7 cellular contexts compared by ENCODE assay signal in the genomic region with DNA sequence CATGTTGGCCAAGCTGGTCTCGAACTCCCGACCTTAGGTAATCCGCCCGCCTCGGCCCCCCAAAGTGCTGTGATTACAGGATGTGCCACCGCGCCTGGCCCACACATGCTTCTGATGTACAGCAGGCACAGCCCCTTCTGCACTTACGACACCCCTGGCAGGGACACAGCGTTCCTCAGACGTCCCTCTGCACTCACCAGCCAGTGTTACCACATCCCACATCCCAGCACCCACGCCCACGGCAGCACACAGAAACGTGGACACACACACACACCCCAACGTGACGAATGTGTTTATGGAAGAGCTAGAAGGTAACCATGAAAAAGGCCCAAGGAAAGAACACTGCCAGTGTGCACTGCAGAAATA. TPM values are rescaled to one million over a fixed set of nuclear protein-coding genes. Genes with fewer than 3 reads are reported as not detected.
DNase-seq lines count a peak whose midpoint lies in the region; ATAC-seq lines count a peak whose summit lies in the region.

No MANE protein-coding gene starts in this region.

- WGBS in HUES64 = 92% methylated on average over 15 of the region's 15 CpGs

- intact Hi-C loops in activated T-helper 2 cell treated with anti-CD3 and anti-CD28 coated beads, Interferon-gamma antibody, Interleukin-2, Interleukin-4, amounts not matched to agents 10 μg/mL and 5 μg/mL and 100 μg/mL, durations not matched to agents 14 hours and 24 hours and 36 hours (cut with micrococcal nuclease) = loop anchor here (1.0 to 2.0 kb wide), 2 partner anchors 14 to 32 kb away; a partner anchor contains a TSS

- H3K36me3 ChIP-seq in HUES64 (ENCODE audit: insufficient read depth, low read length) = no peaks in the 10 kb centered on the region

- no peaks in the 10 kb centered on the region for H3K27me3 Mint-ChIP-seq in activated T-helper 2 cell treated with anti-CD3 and anti-CD28 coated beads, Interferon-gamma antibody, Interleukin-2, Interleukin-4, amounts not matched to agents 10 μg/mL and 5 μg/mL and 100 μg/mL, durations not matched to agents 14 hours and 24 hours and 36 hours (ENCODE audit: low read depth)
- peaks cover 0 to 12% (median 11%) of the 10 kb centered on the region in 3 donors for H3K27me3 Mint-ChIP-seq in immature natural killer cell (ENCODE audit: low read depth in 3 of 3)

- H3K36me3 Mint-ChIP-seq in activated T-helper 2 cell treated with anti-CD3 and anti-CD28 coated beads, Interferon-gamma antibody, Interleukin-2, Interleukin-4, amounts not matched to agents 10 μg/mL and 5 μg/mL and 100 μg/mL, durations not matched to agents 14 hours and 24 hours and 36 hours (ENCODE audit: low read depth) = no peaks in the 10 kb centered on the region
- no peaks in the 10 kb centered on the region for H3K36me3 Mint-ChIP-seq in immature natural killer cell

- H3K4me1 Mint-ChIP-seq in activated T-helper 2 cell treated with anti-CD3 and anti-CD28 coated beads, Interferon-gamma antibody, Interleukin-2, Interleukin-4, amounts not matched to agents 10 μg/mL and 5 μg/mL and 100 μg/mL, durations not matched to agents 14 hours and 24 hours and 36 hours (ENCODE audit: low read depth) = peaks cover 13% of the 10 kb centered on the region
- H3K4me1 Mint-ChIP-seq in immature natural killer cell = peaks cover 20 to 25% of the 10 kb centered on the region in 2 donors

- peak overlapping the region; percentile 42 for H3K27ac Mint-ChIP-seq in activated T-helper 2 cell treated with anti-CD3 and anti-CD28 coated beads, Interferon-gamma antibody, Interleukin-2, Interleukin-4, amounts not matched to agents 10 μg/mL and 5 μg/mL and 100 μg/mL, durations not matched to agents 14 hours and 24 hours and 36 hours
- peak overlapping the region; percentile 87 to 93 (median 90) for H3K27ac Mint-ChIP-seq in immature natural killer cell

- peak overlapping the region; percentile 97 for H3K4me3 Mint-ChIP-seq in activated T-helper 2 cell treated with anti-CD3 and anti-CD28 coated beads, Interferon-gamma antibody, Interleukin-2, Interleukin-4, amounts not matched to agents 10 μg/mL and 5 μg/mL and 100 μg/mL, durations not matched to agents 14 hours and 24 hours and 36 hours (ENCODE audit: low read depth)
- H3K4me3 Mint-ChIP-seq in immature natural killer cell = peak overlapping the region; percentile 94 to 97 (median 95)

- no peaks in the 10 kb centered on the region for H3K9me3 Mint-ChIP-seq in activated T-helper 2 cell treated with anti-CD3 and anti-CD28 coated beads, Interferon-gamma antibody, Interleukin-2, Interleukin-4, amounts not matched to agents 10 μg/mL and 5 μg/mL and 100 μg/mL, durations not matched to agents 14 hours and 24 hours and 36 hours
- no peaks in the 10 kb centered on the region for H3K9me3 Mint-ChIP-seq in immature natural killer cell

- no peaks in the 10 kb centered on the region for H3K9me3 ChIP-seq in HUES64 (ENCODE audit: insufficient read depth, low read depth, low read length)

- no peak for DNase-seq in activated T-helper 2 cell treated with anti-CD3 and anti-CD28 coated beads, Interferon-gamma antibody, Interleukin-2, Interleukin-4, amounts not matched to agents 10 μg/mL and 5 μg/mL and 100 μg/mL, durations not matched to agents 14 hours and 24 hours and 36 hours (ENCODE audit: low spot score)
- DNase-seq in immature natural killer cell (no peak), superior temporal gyrus (ENCODE audit: extremely low spot score) (peak; percentile 47), activated gamma-delta T cell (lab: John Stamatoyannopoulos, UW) (no peak)
- DNase-seq in stimulated activated CD4-positive, alpha-beta T cell treated with anti-CD3 and anti-CD28 coated beads, Interleukin-12 subunit alpha, Interleukin-12 subunit beta, amount 100 ng/mL, for 4 hours = no peak

- ATAC-seq in HG02759 (IDR thresholded peaks at IDR 0.05; ENCODE audit: unreplicated experiment) = no peak

- no peaks in the 10 kb centered on the region for H3K27me3 ChIP-seq in HUES64 (ENCODE audit: insufficient read depth, low read length)

- H3K9ac ChIP-seq in HUES64 (ENCODE audit: low read depth, low read length) = no peak overlapping the region

- peak overlapping the region; percentile 92; the same call in 1 of the 2 replicates for H3K4me3 ChIP-seq in HUES64 (ENCODE audit: low read length)

- no peak overlapping the region for H3K27ac ChIP-seq in HUES64 (ENCODE audit: low read depth, low read length)

- H3K4me1 ChIP-seq in HUES64 (ENCODE audit: insufficient read depth, low read length) = no peaks in the 10 kb centered on the region

RNA-seq across cellular contexts. Expression of a gene that starts 0.6 kb away (rescaled TPM):
- 32.8 TPM for polyA plus RNA-seq in HUES64 (2013, experiment 1 of 2)
- 33.0 TPM for polyA plus RNA-seq in HUES64 (2013, experiment 2 of 2)
- 60.1 and 66.6 TPM in 2 replicates for total RNA-seq in activated T-helper 2 cell treated with anti-CD3 and anti-CD28 coated beads, Interferon-gamma antibody, Interleukin-2, Interleukin-4, amounts not matched to agents 10 μg/mL and 5 μg/mL and 100 μg/mL, durations not matched to agents 14 hours and 24 hours and 36 hours
- polyA plus RNA-seq in immature natural killer cell = 10 to 100 TPM in 1 of 3 donors, 1 to 10 TPM in 2; 3.7 to 15.0 (median 4.9) TPM

RNA-seq across cellular contexts. Expression of a gene that starts 14.4 kb away (rescaled TPM):
- polyA plus RNA-seq in HUES64 (2013, experiment 1 of 2) = 66.2 TPM
- polyA plus RNA-seq in HUES64 (2013, experiment 2 of 2) = 76.8 TPM
- 4.0 and 6.8 TPM in 2 replicates for total RNA-seq in activated T-helper 2 cell treated with anti-CD3 and anti-CD28 coated beads, Interferon-gamma antibody, Interleukin-2, Interleukin-4, amounts not matched to agents 10 μg/mL and 5 μg/mL and 100 μg/mL, durations not matched to agents 14 hours and 24 hours and 36 hours
- polyA plus RNA-seq in immature natural killer cell = under 1 TPM in 2 of 3 donors, not detected in 1; 0.38 to 0.95 TPM

RNA-seq across cellular contexts. Expression of a gene that starts 31.0 kb away (rescaled TPM):
- polyA plus RNA-seq in HUES64 (2013, experiment 1 of 2) = not detected
- polyA plus RNA-seq in HUES64 (2013, experiment 2 of 2) = not detected
- total RNA-seq in activated T-helper 2 cell treated with anti-CD3 and anti-CD28 coated beads, Interferon-gamma antibody, Interleukin-2, Interleukin-4, amounts not matched to agents 10 μg/mL and 5 μg/mL and 100 μg/mL, durations not matched to agents 14 hours and 24 hours and 36 hours = 0.18 and 0.25 TPM in 2 replicates
- under 1 TPM in 1 of 3 donors, not detected in 2; 0.48 TPM for polyA plus RNA-seq in immature natural killer cell

RNA-seq across cellular contexts. Expression of a gene that starts 51.0 kb away (rescaled TPM):
- polyA plus RNA-seq in HUES64 (2013, experiment 1 of 2) = 0.25 TPM
- 0.38 TPM for polyA plus RNA-seq in HUES64 (2013, experiment 2 of 2)
- total RNA-seq in activated T-helper 2 cell treated with anti-CD3 and anti-CD28 coated beads, Interferon-gamma antibody, Interleukin-2, Interleukin-4, amounts not matched to agents 10 μg/mL and 5 μg/mL and 100 μg/mL, durations not matched to agents 14 hours and 24 hours and 36 hours = 4.7 and 5.7 TPM in 2 replicates
- polyA plus RNA-seq in immature natural killer cell = not detected
